9 cellular contexts compared by ENCODE assay signal in genomic region chr19:7705387-7706187, GRCh38. TPM values are rescaled to one million over a fixed set of nuclear protein-coding genes. Genes with fewer than 3 reads are reported as not detected.
DNase-seq lines count a peak whose midpoint lies in the region; ATAC-seq and TF ChIP-seq lines count a peak whose summit lies in the region.
"Had no signal": no experiment of that assay in that cellular context is flagged by ENCODE, and none has a peak within 500 bp of the region (broad histone marks: within the 10 kb centered on the region; RNA-seq: fewer than 3 reads in every experiment).

No MANE protein-coding gene starts in this region.

- intact Hi-C loops in tibial artery (cut with DNase I; ENCODE audit: low total_unique reads), result no loop called here

- no peaks in the 10 kb centered on the region for H3K27me3 Mint-ChIP-seq in naive thymus-derived CD8-positive, alpha-beta T cell

- H3K36me3 Mint-ChIP-seq in naive thymus-derived CD8-positive, alpha-beta T cell, result no peaks in the 10 kb centered on the region

- no peaks in the 10 kb centered on the region for H3K9me3 Mint-ChIP-seq in naive thymus-derived CD8-positive, alpha-beta T cell

- DNase-seq in NOMO-1 (lab: John Stamatoyannopoulos, UW; ENCODE audit: unreplicated experiment in 2 of 2) (peak; percentile 94 to 96), tibial artery (peak; percentile 45 to 69), AG08396 (ENCODE audit: low spot score) (no peak), RWPE1 (ENCODE audit: low spot score) (no peak), mesendoderm (no peak)
- DNase-seq in activated T-cell treated with anti-CD3 and anti-CD28 coated beads, Interleukin-2, amount 50 U/mL, for 48 hours, result peak; percentile 78 to 80
- DNase-seq in naive thymus-derived CD8-positive, alpha-beta T cell, result peak; percentile 48 to 90 (median 77)

- H3K36me3 ChIP-seq in tibial artery, result no peaks in the 10 kb centered on the region
- H3K36me3 ChIP-seq in mesendoderm (ENCODE audit: control insufficient read depth, insufficient read depth, low read length), result no peaks in the 10 kb centered on the region
- H3K36me3 ChIP-seq: thoracic aorta had no signal

- no peak overlapping the region for H4K8ac ChIP-seq in mesendoderm (ENCODE audit: low read depth, low read length)

- H2BK120ac ChIP-seq in mesendoderm (ENCODE audit: low read depth, low read length), result no peak overlapping the region

- H3K27me3 ChIP-seq in tibial artery, result peaks cover 0 to 53% of the 10 kb centered on the region in 2 donors
- no peaks in the 10 kb centered on the region for H3K27me3 ChIP-seq in mesendoderm (ENCODE audit: insufficient read depth, low read length, poor library complexity)

- H4K5ac ChIP-seq in mesendoderm (ENCODE audit: low read length), result no peak overlapping the region

- no peak overlapping the region for H3K9ac ChIP-seq in mesendoderm (ENCODE audit: low read length)

- peak; percentile 51 for ATAC-seq in GM19452 (IDR thresholded peaks at IDR 0.05; ENCODE audit: unreplicated experiment)
- peak; percentile 95 to 99 for ATAC-seq in naive thymus-derived CD8-positive, alpha-beta T cell

- POLR2A ChIA-PET in naive thymus-derived CD8-positive, alpha-beta T cell (lab: Charles Lee), result interaction anchor here (0.6 to 2.9 kb wide), 14 partner anchors 9 to 351 kb away, joined by 3 to 29 read pairs (median 6); partner anchors contain the start of genes SNAPC2 and TRAPPC5
- POLR2A ChIA-PET in RWPE1 (lab: Yijun Ruan, JAX; ENCODE audit: low non-redundant PET), result no interaction called here

- CTCF ChIA-PET in RWPE1 (lab: Yijun Ruan, JAX), result no interaction called here

- H3K79me1 ChIP-seq in mesendoderm (ENCODE audit: low read length), result no peaks in the 10 kb centered on the region

- peak overlapping the region; percentile 74 to 91 (median 80) for H3K4me3 Mint-ChIP-seq in naive thymus-derived CD8-positive, alpha-beta T cell

- H2BK15ac ChIP-seq in mesendoderm (replicated peaks; ENCODE audit: low read depth), result no peak overlapping the region

- no peak overlapping the region for H3K23ac ChIP-seq in mesendoderm (ENCODE audit: low read length)

- H3K4me3 ChIP-seq in tibial artery (no peak overlapping the region), mesendoderm (ENCODE audit: low read length) (no peak overlapping the region)
- H3K4me3 ChIP-seq: thoracic aorta had no signal

- H3K27ac Mint-ChIP-seq in naive thymus-derived CD8-positive, alpha-beta T cell, result peak overlapping the region; percentile 96 to 99 (median 98)

- H2AK5ac ChIP-seq in mesendoderm (ENCODE audit: low read length), result no peak overlapping the region

- H3K79me2 ChIP-seq in mesendoderm (ENCODE audit: control insufficient read depth, insufficient read depth, low read length), result no peaks in the 10 kb centered on the region

- no peak overlapping the region for H3K4ac ChIP-seq in mesendoderm (ENCODE audit: low read depth, low read length)

- H3K4me2 ChIP-seq in mesendoderm (ENCODE audit: low read length), result no peak overlapping the region

- H3K56ac ChIP-seq in mesendoderm (ENCODE audit: low read length), result no peak overlapping the region

- H3K4me1 ChIP-seq in tibial artery (no peaks in the 10 kb centered on the region), mesendoderm (ENCODE audit: control insufficient read depth, low read depth, low read length) (no peaks in the 10 kb centered on the region)

- H3K27ac ChIP-seq in tibial artery (no peak overlapping the region), RWPE1 (no peak overlapping the region), mesendoderm (ENCODE audit: low read depth, low read length) (no peak overlapping the region)
- H3K27ac ChIP-seq: thoracic aorta had no signal

- H3K4me1 Mint-ChIP-seq in naive thymus-derived CD8-positive, alpha-beta T cell, result peaks cover 28 to 73% (median 70%) of the 10 kb centered on the region in 4 donors

- H2BK5ac ChIP-seq in mesendoderm (ENCODE audit: low read length), result no peak overlapping the region

- WGBS in mesendoderm (ENCODE audit: extremely low coverage, insufficient coverage, low lambda C conversion rate), result no CpG with 5 or more reads among the region's 24 CpGs

- no peak overlapping the region for H3K18ac ChIP-seq in mesendoderm (ENCODE audit: low read length)

- no peak for TF ChIP-seq CTCF in tibial artery (IDR thresholded peaks at IDR 0.05)
- TF ChIP-seq CTCF in RWPE1 (conservative IDR thresholded peaks at IDR 0.05; ENCODE audit: low read depth), result no peak

- no peaks in the 10 kb centered on the region for H3K9me3 ChIP-seq in tibial artery
- H3K9me3 ChIP-seq: thoracic aorta had no signal

RNA-seq across cellular contexts. Expression of gene FCER2, which starts 3.7 kb away (rescaled TPM):
- total RNA-seq in naive thymus-derived CD8-positive, alpha-beta T cell, result 1 to 10 TPM; 1.7 to 2.3 TPM
- under 1 TPM in 2 of 3 donors, not detected in 1; 0.23 to 0.38 TPM for polyA plus RNA-seq in naive thymus-derived CD8-positive, alpha-beta T cell
- 0.04 TPM for polyA plus RNA-seq in mesendoderm (2013, experiment 1 of 2)
- polyA plus RNA-seq in mesendoderm (2013, experiment 2 of 2), result not detected

RNA-seq across cellular contexts. Expression of gene TRAPPC5, which starts 25.0 kb away (rescaled TPM):
- 10 to 100 TPM; 66.5 to 71.8 TPM for total RNA-seq in naive thymus-derived CD8-positive, alpha-beta T cell
- polyA plus RNA-seq in naive thymus-derived CD8-positive, alpha-beta T cell, result 100 to 1,000 TPM; 154 to 208 (median 170) TPM
- polyA plus RNA-seq in mesendoderm (2013, experiment 1 of 2), result 49.3 TPM
- 53.5 TPM for polyA plus RNA-seq in mesendoderm (2013, experiment 2 of 2)

RNA-seq across cellular contexts. Expression of gene CLEC4G, which starts 26.3 kb away (rescaled TPM):
- total RNA-seq in naive thymus-derived CD8-positive, alpha-beta T cell, result not detected
- not detected for polyA plus RNA-seq in naive thymus-derived CD8-positive, alpha-beta T cell
- 0.03 TPM for polyA plus RNA-seq in mesendoderm (2013, experiment 1 of 2)
- polyA plus RNA-seq in mesendoderm (2013, experiment 2 of 2), result 0.07 TPM

RNA-seq across cellular contexts. Expression of gene MCEMP1, which starts 28.7 kb away (rescaled TPM):
- total RNA-seq in naive thymus-derived CD8-positive, alpha-beta T cell, result not detected
- polyA plus RNA-seq in naive thymus-derived CD8-positive, alpha-beta T cell, result under 1 TPM in 1 of 3 donors, not detected in 2; 0.12 TPM
- polyA plus RNA-seq in mesendoderm (2013, experiment 1 of 2), result 0.06 TPM
- polyA plus RNA-seq in mesendoderm (2013, experiment 2 of 2), result not detected

RNA-seq across cellular contexts. Expression of gene RETN, which starts 36.7 kb away (rescaled TPM):
- total RNA-seq in naive thymus-derived CD8-positive, alpha-beta T cell, result not detected
- polyA plus RNA-seq in naive thymus-derived CD8-positive, alpha-beta T cell, result 10 to 100 TPM in 1 of 3 donors, 1 to 10 TPM in 2; 6.5 to 12.8 (median 8.7) TPM
- not detected for polyA plus RNA-seq in mesendoderm (2013, experiment 1 of 2)
- not detected for polyA plus RNA-seq in mesendoderm (2013, experiment 2 of 2)
- total RNA-seq: thoracic aorta had no signal

Comparison
In these comparisons a context has a peak if more than half of its experiments do, and no peak if none do; other contexts are left out.
1. DNase-seq: peak in NOMO-1 (2 of 2), activated T-cell treated with anti-CD3 and anti-CD28 coated beads, Interleukin-2, amount 50 U/mL, for 48 hours (2 of 2), naive thymus-derived CD8-positive, alpha-beta T cell (10 of 10) and tibial artery (2 of 2); none in AG08396 (single experiment), RWPE1 (single experiment) and mesendoderm (single experiment).